16 cellular contexts compared by ENCODE assay signal in genomic region chr14:21220874-21221477, GRCh38. TPM values are rescaled to one million over a fixed set of nuclear protein-coding genes. Genes with fewer than 3 reads are reported as not detected.
DNase-seq lines count a peak whose midpoint lies in the region; FAIRE-seq and TF ChIP-seq lines count a peak whose summit lies in the region.
"Had no signal": no experiment of that assay in that cellular context is flagged by ENCODE, and none has a peak within 500 bp of the region (broad histone marks: within the 10 kb centered on the region; RNA-seq: fewer than 3 reads in every experiment).

No MANE protein-coding gene starts in this region.

- H3K4me1 ChIP-seq in mammary epithelial cell (ENCODE audit: insufficient read depth, low read length), result peaks cover 23% of the 10 kb centered on the region
- H3K4me1 ChIP-seq in thymus (ENCODE audit: control insufficient read depth, insufficient read depth, low read length), result no peaks in the 10 kb centered on the region
- H3K4me1 ChIP-seq in transverse colon, result peaks cover 8 to 35% (median 10%) of the 10 kb centered on the region in 4 donors
- H3K4me1 ChIP-seq: colonic mucosa had no signal

- POLR2A ChIA-PET in MCF 10A (lab: Yijun Ruan, JAX), result interaction anchor here (1.0 to 1.4 kb wide), 4 partner anchors 9 to 206 kb away, joined by 4 to 5 read pairs (median 4); no protein-coding TSS in a partner anchor

- TF ChIP-seq CTCF in MCF 10A (IDR thresholded peaks at IDR 0.05; ENCODE audit: unreplicated experiment) (no peak), mammary epithelial cell (conservative IDR thresholded peaks at IDR 0.05 in 1 of 2, IDR thresholded peaks at IDR 0.05 in 1 of 2; ENCODE audit: extremely low read depth in 1 of 2, insufficient read depth in 1 of 2, low read depth in 1 of 2, low read length in 2 of 2) (no peak), fibroblast of mammary gland (conservative IDR thresholded peaks at IDR 0.05; ENCODE audit: control insufficient read depth, insufficient read depth, low read depth, low read length) (no peak), transverse colon (IDR thresholded peaks at IDR 0.05) (no peak)

- no peak overlapping the region for H3K9ac ChIP-seq in mammary epithelial cell (ENCODE audit: insufficient read depth, low read length)
- H3K9ac ChIP-seq: SK-N-SH had no signal

- H3K27ac ChIP-seq in mammary epithelial cell (ENCODE audit: insufficient read depth, low read depth, low read length) (no peak overlapping the region), thymus (ENCODE audit: low read depth) (peak overlapping the region; percentile 18), transverse colon (no peak overlapping the region)
- H3K27ac ChIP-seq: colonic mucosa had no signal

- H3K4me3 ChIP-seq in mammary epithelial cell (replicated peaks in 1 of 3; ENCODE audit: insufficient read depth in 1 of 3, low read depth in 2 of 3, low read length in 3 of 3) (no peak overlapping the region), fibroblast of mammary gland (ENCODE audit: control insufficient read depth, low read depth, low read length) (no peak overlapping the region), thymus (ENCODE audit: low read length) (no peak overlapping the region), transverse colon (no peak overlapping the region)
- H3K4me3 ChIP-seq: colonic mucosa, mucosa of descending colon had no signal

- no peaks in the 10 kb centered on the region for H3K27me3 Mint-ChIP-seq in MCF 10A (ENCODE audit: insufficient read depth, unreplicated experiment)
- no peaks in the 10 kb centered on the region for H3K27me3 Mint-ChIP-seq in activated T-helper 1 cell treated with anti-CD3 and anti-CD28 coated beads, Interleukin-12 subunit alpha, Interleukin-12 subunit beta, Interleukin-2, Interleukin-4 antibody, amounts not matched to agents 30 ng/mL and 10 ng/mL and 1 ng/mL, durations not matched to agents 14 hours and 24 hours and 36 hours (ENCODE audit: insufficient read depth)

- no peak overlapping the region for H3K4me2 ChIP-seq in mammary epithelial cell (ENCODE audit: insufficient read depth, low read depth, low read length)
- H3K4me2 ChIP-seq: SK-N-SH had no signal

- dilution Hi-C loops in mammary epithelial cell (cut with HindIII; ENCODE audit: low sequenced_read_pairs), result no loop called here

- peaks cover 45% of the 10 kb centered on the region for H3K36me3 ChIP-seq in mammary epithelial cell (ENCODE audit: insufficient read depth, low read length)
- H3K36me3 ChIP-seq in thymus (ENCODE audit: control insufficient read depth, insufficient read depth), result peaks cover 55% of the 10 kb centered on the region
- H3K36me3 ChIP-seq in transverse colon, result peaks cover 0 to 51% (median 15%) of the 10 kb centered on the region in 4 donors

- H4K20me1 ChIP-seq in mammary epithelial cell (ENCODE audit: insufficient read depth, low read length), result peaks cover 22% of the 10 kb centered on the region

- no peak for DNase-seq in MCF 10A (ENCODE audit: unreplicated experiment)
- DNase-seq in mammary epithelial cell, result no peak
- DNase-seq in activated T-helper 1 cell treated with anti-CD3 and anti-CD28 coated beads, Interleukin-12 subunit alpha, Interleukin-12 subunit beta, Interleukin-2, Interleukin-4 antibody, amounts not matched to agents 30 ng/mL and 10 ng/mL and 1 ng/mL, durations not matched to agents 14 hours and 24 hours and 36 hours (ENCODE audit: low spot score), result no peak
- peak; percentile 29 for DNase-seq in fibroblast of mammary gland (ENCODE audit: low read depth)
- DNase-seq in KBM-7, result no peak
- DNase-seq in transverse colon, result no peak
- no peak for DNase-seq in urothelium cell line (ENCODE audit: low spot score)
- DNase-seq: activated gamma-delta T cell treated with Interleukin-2 at 50 U/mL for 16 hours, AML-193, colonic mucosa, EL, GOT3, mucosa of descending colon, SK-N-SH had no signal

- intact Hi-C loops in MCF 10A (cut with micrococcal nuclease) (no loop called here), mammary epithelial cell (cut with micrococcal nuclease) (loop anchor here (5.0 kb wide), 1 partner anchor 36 kb away; no protein-coding TSS in a partner anchor), transverse colon (cut with DNase I; ENCODE audit: low total_unique reads) (no loop called here)
- intact Hi-C loops in activated T-helper 1 cell treated with anti-CD3 and anti-CD28 coated beads, Interleukin-12 subunit alpha, Interleukin-12 subunit beta, Interleukin-2, Interleukin-4 antibody, amounts not matched to agents 30 ng/mL and 10 ng/mL and 1 ng/mL, durations not matched to agents 14 hours and 24 hours and 36 hours (cut with micrococcal nuclease), result loop anchor here (1.0 kb wide), 1 partner anchor 8 kb away; no protein-coding TSS in a partner anchor

- no peak overlapping the region for H2AFZ ChIP-seq in mammary epithelial cell (ENCODE audit: low read depth, low read length)

- peak overlapping the region; percentile 25 for H3K27ac Mint-ChIP-seq in MCF 10A (ENCODE audit: low read depth, unreplicated experiment)
- H3K27ac Mint-ChIP-seq in activated T-helper 1 cell treated with anti-CD3 and anti-CD28 coated beads, Interleukin-12 subunit alpha, Interleukin-12 subunit beta, Interleukin-2, Interleukin-4 antibody, amounts not matched to agents 30 ng/mL and 10 ng/mL and 1 ng/mL, durations not matched to agents 14 hours and 24 hours and 36 hours, result peak overlapping the region; percentile 71

- no peak for FAIRE-seq in urothelium cell line (lab: Jason Lieb, UNC)

- H3K4me1 Mint-ChIP-seq in MCF 10A (ENCODE audit: insufficient read depth, unreplicated experiment), result peaks cover 24% of the 10 kb centered on the region
- H3K4me1 Mint-ChIP-seq in activated T-helper 1 cell treated with anti-CD3 and anti-CD28 coated beads, Interleukin-12 subunit alpha, Interleukin-12 subunit beta, Interleukin-2, Interleukin-4 antibody, amounts not matched to agents 30 ng/mL and 10 ng/mL and 1 ng/mL, durations not matched to agents 14 hours and 24 hours and 36 hours (ENCODE audit: low read depth), result peaks cover 48% of the 10 kb centered on the region

- peaks cover 99% of the 10 kb centered on the region for H3K36me3 Mint-ChIP-seq in MCF 10A (ENCODE audit: insufficient read depth, unreplicated experiment)
- H3K36me3 Mint-ChIP-seq in activated T-helper 1 cell treated with anti-CD3 and anti-CD28 coated beads, Interleukin-12 subunit alpha, Interleukin-12 subunit beta, Interleukin-2, Interleukin-4 antibody, amounts not matched to agents 30 ng/mL and 10 ng/mL and 1 ng/mL, durations not matched to agents 14 hours and 24 hours and 36 hours (ENCODE audit: low read depth), result peaks cover 41% of the 10 kb centered on the region

- in situ Hi-C loops in mammary epithelial cell (cut with MboI; ENCODE audit: low sequenced_read_pairs in 2 of 2) (no loop called here), KBM-7 (cut with MboI; ENCODE audit: low pct_unique_long_range_greater_than_20kb, low sequenced_read_pairs) (no loop called here), transverse colon (cut with MboI; ENCODE audit: low pct_ligation_motif_present in 1 of 4, low pct_unique_long_range_greater_than_20kb in 1 of 4, low sequenced_read_pairs in 3 of 4) (no loop called here)

- TF ChIP-seq POLR2A in transverse colon (IDR thresholded peaks at IDR 0.05), result no peak

- H3K4me3 Mint-ChIP-seq in MCF 10A (ENCODE audit: unreplicated experiment), result no peak overlapping the region
- no peak overlapping the region for H3K4me3 Mint-ChIP-seq in activated T-helper 1 cell treated with anti-CD3 and anti-CD28 coated beads, Interleukin-12 subunit alpha, Interleukin-12 subunit beta, Interleukin-2, Interleukin-4 antibody, amounts not matched to agents 30 ng/mL and 10 ng/mL and 1 ng/mL, durations not matched to agents 14 hours and 24 hours and 36 hours

- no peak for TF ChIP-seq EP300 in transverse colon (IDR thresholded peaks at IDR 0.05; ENCODE audit: low read depth)

- CTCF ChIA-PET in MCF 10A (lab: Yijun Ruan, JAX) (interaction anchor here (0.7 to 1.3 kb wide), 2 partner anchors 12 to 45 kb away, joined by 3 to 4 read pairs; no protein-coding TSS in a partner anchor), mammary epithelial cell (lab: Charles Lee; ENCODE audit: low non-redundant PET) (no interaction called here)

- BruUV-seq in MCF 10A (replicated peaks; lab: Mats Ljungman, UMichigan) (no TSS peak), mammary epithelial cell (replicated peaks; lab: Mats Ljungman, UMichigan) (no TSS peak)

- WGBS in mammary epithelial cell (ENCODE audit: low coverage, missing lambda C conversion rate), result 93% methylated on average over 9 of the region's 9 CpGs
- 94% methylated on average over 9 of the region's 9 CpGs for WGBS in thymus
- WGBS in transverse colon (ENCODE audit: low coverage in 1 of 2), 2 donors, result 90 to 91% methylated on average over 9 of the region's 9 CpGs

- H3K27me3 ChIP-seq in mammary epithelial cell (ENCODE audit: insufficient read depth, low read length) (no peaks in the 10 kb centered on the region), thymus (ENCODE audit: control insufficient read depth, insufficient read depth) (no peaks in the 10 kb centered on the region), transverse colon (no peaks in the 10 kb centered on the region)
- H3K27me3 ChIP-seq: colonic mucosa had no signal

- H3K79me2 ChIP-seq in mammary epithelial cell (ENCODE audit: insufficient read depth, low read length), result peaks cover 99% of the 10 kb centered on the region

- H3K9me3 ChIP-seq in mammary epithelial cell (replicated peaks; ENCODE audit: insufficient read depth, low read length) (no peaks in the 10 kb centered on the region), thymus (ENCODE audit: control insufficient read depth) (no peaks in the 10 kb centered on the region), transverse colon (no peaks in the 10 kb centered on the region)
- H3K9me3 ChIP-seq: colonic mucosa, mucosa of descending colon, SK-N-SH had no signal

- no peaks in the 10 kb centered on the region for H3K9me3 Mint-ChIP-seq in MCF 10A (ENCODE audit: unreplicated experiment)
- H3K9me3 Mint-ChIP-seq in activated T-helper 1 cell treated with anti-CD3 and anti-CD28 coated beads, Interleukin-12 subunit alpha, Interleukin-12 subunit beta, Interleukin-2, Interleukin-4 antibody, amounts not matched to agents 30 ng/mL and 10 ng/mL and 1 ng/mL, durations not matched to agents 14 hours and 24 hours and 36 hours, result no peaks in the 10 kb centered on the region

RNA-seq across cellular contexts. Expression of gene HNRNPC, which starts 48.3 kb away (rescaled TPM):
- total RNA-seq in MCF 10A (2022) (882 and 1,027 TPM in 2 replicates), mammary epithelial cell (100 to 1,000 TPM; 471 to 576 TPM), transverse colon (100 to 1,000 TPM; 192 to 343 (median 212) TPM)
- polyA plus RNA-seq in mammary epithelial cell (484 TPM), thymus (909 TPM)
- polyA minus RNA-seq in mammary epithelial cell, result 552 TPM
- total RNA-seq in activated T-helper 1 cell treated with anti-CD3 and anti-CD28 coated beads, Interleukin-12 subunit alpha, Interleukin-12 subunit beta, Interleukin-2, Interleukin-4 antibody, amounts not matched to agents 30 ng/mL and 10 ng/mL and 1 ng/mL, durations not matched to agents 14 hours and 24 hours and 36 hours, result 958 and 976 TPM in 2 replicates

RNA-seq across cellular contexts. Expression of gene RPGRIP1, which starts 58.9 kb away (rescaled TPM):
- not detected in 2 replicates for total RNA-seq in MCF 10A (2022)
- total RNA-seq in mammary epithelial cell, result under 1 TPM in 1 of 2 donors, not detected in 1; under 0.01 TPM
- polyA plus RNA-seq in mammary epithelial cell, result not detected
- polyA minus RNA-seq in mammary epithelial cell, result not detected
- total RNA-seq in activated T-helper 1 cell treated with anti-CD3 and anti-CD28 coated beads, Interleukin-12 subunit alpha, Interleukin-12 subunit beta, Interleukin-2, Interleukin-4 antibody, amounts not matched to agents 30 ng/mL and 10 ng/mL and 1 ng/mL, durations not matched to agents 14 hours and 24 hours and 36 hours, result not detected in 2 replicates
- polyA plus RNA-seq in thymus, result 0.30 TPM
- under 1 TPM in 2 of 4 donors, not detected in 2; 0.27 to 0.48 TPM for total RNA-seq in transverse colon
- total RNA-seq: fibroblast of villous mesenchyme had no signal
- polyA plus RNA-seq: SK-N-SH had no signal

Comparison
In these comparisons a context has a peak if more than half of its experiments do, and no peak if none do; other contexts are left out.
1. intact Hi-C loops: an anchor here in mammary epithelial cell (5.0 kb wide) and activated T-helper 1 cell treated with anti-CD3 and anti-CD28 coated beads, Interleukin-12 subunit alpha, Interleukin-12 subunit beta, Interleukin-2, Interleukin-4 antibody, amounts not matched to agents 30 ng/mL and 10 ng/mL and 1 ng/mL, durations not matched to agents 14 hours and 24 hours and 36 hours (1.0 kb wide); none called in MCF 10A and transverse colon.